In the genomic region with DNA sequence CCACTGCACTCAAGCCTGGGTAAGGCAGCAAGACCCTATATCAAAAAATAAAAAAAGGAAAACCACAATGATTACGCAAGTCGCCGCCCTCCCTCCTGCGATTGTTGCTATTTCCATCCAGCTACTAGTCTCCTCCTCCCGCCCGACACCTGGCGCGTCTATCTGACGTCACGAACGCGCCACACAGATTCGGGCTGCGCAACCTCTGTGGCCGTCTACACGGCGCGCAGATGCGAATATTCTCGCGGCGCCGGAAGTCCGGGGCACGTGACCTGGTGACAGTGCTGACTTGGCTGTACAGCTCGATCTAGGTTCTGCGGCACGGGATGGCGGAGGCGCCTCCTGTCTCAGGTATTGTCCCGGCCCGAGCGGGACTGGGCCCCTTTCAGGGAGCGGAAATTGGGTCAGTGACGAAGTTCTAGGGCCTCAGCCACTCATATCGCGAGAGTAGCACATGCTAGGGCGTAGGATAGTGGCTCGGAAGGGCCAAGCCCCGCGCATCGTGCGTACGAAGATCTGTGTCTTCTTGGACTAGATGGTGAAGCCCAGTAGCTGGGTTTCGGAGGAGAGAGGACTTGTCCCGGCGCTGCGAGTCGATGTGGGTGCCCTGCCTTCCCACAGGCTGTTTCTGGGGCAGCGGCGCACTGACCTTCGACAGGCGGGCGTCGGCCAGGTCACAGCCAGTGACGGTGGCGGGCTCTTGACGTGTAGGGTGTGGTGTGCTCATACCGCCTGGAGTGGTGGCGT, we compare ENCODE assay signal across 1 cellular context.
TF ChIP-seq lines count a peak whose summit lies in the region.

A gene (plus strand): TSS at position 270 of the 747 bp plus-strand sequence. CDS start 57 bp downstream, at position 327.

TF ChIP-seq in K562, 482 proteins besides CTCF, POLR2A, EP300 and RAD21 (continued from another document and continues in another):
- TF ChIP-seq, protein P1, sequence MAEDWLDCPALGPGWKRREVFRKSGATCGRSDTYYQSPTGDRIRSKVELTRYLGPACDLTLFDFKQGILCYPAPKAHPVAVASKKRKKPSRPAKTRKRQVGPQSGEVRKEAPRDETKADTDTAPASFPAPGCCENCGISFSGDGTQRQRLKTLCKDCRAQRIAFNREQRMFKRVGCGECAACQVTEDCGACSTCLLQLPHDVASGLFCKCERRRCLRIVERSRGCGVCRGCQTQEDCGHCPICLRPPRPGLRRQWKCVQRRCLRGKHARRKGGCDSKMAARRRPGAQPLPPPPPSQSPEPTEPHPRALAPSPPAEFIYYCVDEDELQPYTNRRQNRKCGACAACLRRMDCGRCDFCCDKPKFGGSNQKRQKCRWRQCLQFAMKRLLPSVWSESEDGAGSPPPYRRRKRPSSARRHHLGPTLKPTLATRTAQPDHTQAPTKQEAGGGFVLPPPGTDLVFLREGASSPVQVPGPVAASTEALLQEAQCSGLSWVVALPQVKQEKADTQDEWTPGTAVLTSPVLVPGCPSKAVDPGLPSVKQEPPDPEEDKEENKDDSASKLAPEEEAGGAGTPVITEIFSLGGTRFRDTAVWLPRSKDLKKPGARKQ (CRISPR knock-in tag; IDR thresholded peaks at IDR 0.05): no peak
- TF ChIP-seq, protein P2, sequence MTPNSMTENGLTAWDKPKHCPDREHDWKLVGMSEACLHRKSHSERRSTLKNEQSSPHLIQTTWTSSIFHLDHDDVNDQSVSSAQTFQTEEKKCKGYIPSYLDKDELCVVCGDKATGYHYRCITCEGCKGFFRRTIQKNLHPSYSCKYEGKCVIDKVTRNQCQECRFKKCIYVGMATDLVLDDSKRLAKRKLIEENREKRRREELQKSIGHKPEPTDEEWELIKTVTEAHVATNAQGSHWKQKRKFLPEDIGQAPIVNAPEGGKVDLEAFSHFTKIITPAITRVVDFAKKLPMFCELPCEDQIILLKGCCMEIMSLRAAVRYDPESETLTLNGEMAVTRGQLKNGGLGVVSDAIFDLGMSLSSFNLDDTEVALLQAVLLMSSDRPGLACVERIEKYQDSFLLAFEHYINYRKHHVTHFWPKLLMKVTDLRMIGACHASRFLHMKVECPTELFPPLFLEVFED (CRISPR knock-in tag; conservative IDR thresholded peaks at IDR 0.05): no peak
- TF ChIP-seq, protein P3, sequence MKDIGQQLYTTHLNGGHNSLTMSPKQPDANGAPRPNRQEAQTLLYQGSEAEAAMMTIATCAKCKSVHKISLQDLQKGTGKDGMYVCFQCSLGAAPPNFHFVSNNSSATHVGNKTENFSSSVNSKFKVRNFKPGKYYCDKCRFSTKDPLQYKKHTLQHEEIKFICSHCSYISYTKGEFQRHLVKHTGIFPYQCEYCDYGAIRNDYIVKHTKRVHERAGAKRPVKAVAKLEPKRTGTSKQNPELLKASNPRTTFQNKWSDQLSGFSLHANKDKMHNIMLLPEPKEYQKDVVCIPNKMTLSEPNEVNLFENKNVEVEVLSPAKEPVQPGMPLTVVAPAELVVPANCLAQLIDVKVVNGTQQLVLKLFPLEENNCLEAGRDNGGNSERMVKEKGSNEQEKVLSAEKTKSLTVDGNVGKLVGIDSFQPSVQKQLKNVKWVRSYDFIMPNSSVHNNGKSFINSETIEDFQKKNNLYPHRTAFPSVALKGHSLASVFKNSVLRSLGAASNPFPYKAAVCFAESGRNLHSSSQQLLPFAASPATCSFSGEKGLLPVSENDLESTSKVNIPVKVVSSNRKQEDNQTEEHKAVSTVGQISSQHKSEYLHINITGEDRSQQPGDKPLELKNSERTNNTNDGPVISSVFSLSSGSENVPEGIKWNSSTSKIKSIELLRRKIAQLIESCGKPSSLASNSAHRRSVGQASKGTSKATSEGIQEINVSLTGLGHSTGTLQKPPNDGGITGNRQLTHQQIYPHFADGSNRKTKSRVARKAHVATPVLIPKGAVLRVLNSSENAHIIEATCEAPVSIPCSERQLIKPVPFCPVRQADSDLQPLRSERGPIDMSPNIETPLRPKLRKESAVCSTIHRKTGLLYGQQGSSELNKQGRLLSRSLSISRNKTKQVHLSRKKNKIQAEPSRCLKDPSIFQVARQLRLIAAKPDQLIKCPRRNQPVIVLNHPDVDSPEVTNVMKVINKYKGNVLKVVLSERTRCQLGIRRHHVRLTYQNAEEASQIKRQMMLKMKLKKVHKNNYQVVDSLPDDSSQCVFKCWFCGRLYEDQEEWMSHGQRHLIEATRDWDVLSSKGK (CRISPR knock-in tag; IDR thresholded peaks at IDR 0.05): no peak
- TF ChIP-seq RBM34 (IDR thresholded peaks at IDR 0.05; ENCODE audit: borderline replicate concordance, insufficient read depth, low read length) (no peak), KLF10 (CRISPR knock-in tag; IDR thresholded peaks at IDR 0.05) (no peak), RBM17 (IDR thresholded peaks at IDR 0.05; ENCODE audit: borderline replicate concordance, low read depth, low read length) (no peak), ARID1B (IDR thresholded peaks at IDR 0.05) (no peak; the same call in 1 of the 2 replicates), PURB (CRISPR knock-in tag; IDR thresholded peaks at IDR 0.05; ENCODE audit: low read depth) (no peak), PHB2 (IDR thresholded peaks at IDR 0.05; ENCODE audit: low read depth) (no peak), KLF13 (tag; IDR thresholded peaks at IDR 0.05; ENCODE audit: borderline replicate concordance, low read depth) (no peak), FOXA1 (IDR thresholded peaks at IDR 0.05; ENCODE audit: borderline replicate concordance) (no peak), XRCC5 (IDR thresholded peaks at IDR 0.05; ENCODE audit: low read depth, low read length) (no peak), HMG20A (CRISPR knock-in tag; conservative IDR thresholded peaks at IDR 0.05) (no peak), HMGN3 (IDR thresholded peaks at IDR 0.05; ENCODE audit: borderline replicate concordance, extremely low read depth, insufficient read length, low read depth, low read length) (peak; percentile 56), GTF2A2 (tag; IDR thresholded peaks at IDR 0.05) (no peak), ARNT (IDR thresholded peaks at IDR 0.05) (peak in 1 of 2 experiments; percentile 26; a peak in 2 of 4 replicates), NFXL1 (CRISPR knock-in tag; IDR thresholded peaks at IDR 0.05) (no peak), ZNF274 (IDR thresholded peaks at IDR 0.05; ENCODE audit: borderline replicate concordance, low read depth, low read length) (no peak), ZNF699 (CRISPR knock-in tag; IDR thresholded peaks at IDR 0.05; ENCODE audit: insufficient replicate concordance) (no peak), ETV6 (IDR thresholded peaks at IDR 0.05; ENCODE audit: borderline replicate concordance in 1 of 2, low read depth in 2 of 2, low read length in 1 of 2) (no peak), ETV6 (CRISPR knock-in tag; IDR thresholded peaks at IDR 0.05; ENCODE audit: borderline replicate concordance) (no peak), E2F3 (CRISPR knock-in tag; IDR thresholded peaks at IDR 0.05) (peak; percentile 9; the same call in 1 of the 2 replicates), ZNF57 (CRISPR knock-in tag; IDR thresholded peaks at IDR 0.05) (no peak), FUS (optimal IDR thresholded peaks at IDR 0.05; ENCODE audit: low read depth, low read length) (no peak), SOX6 (IDR thresholded peaks at IDR 0.05) (peak; percentile 56; the same call in 1 of the 2 replicates), IFI16 (CRISPR knock-in tag; IDR thresholded peaks at IDR 0.05) (no peak), ZNF695 (CRISPR knock-in tag; IDR thresholded peaks at IDR 0.05) (no peak), MIER1 (IDR thresholded peaks at IDR 0.05; ENCODE audit: low read depth) (no peak), L3MBTL2 (IDR thresholded peaks at IDR 0.05) (peak; percentile 96), BMI1 (IDR thresholded peaks at IDR 0.05; ENCODE audit: low read length) (no peak), KHSRP (IDR thresholded peaks at IDR 0.05) (peak; percentile 94), ZC3H8 (IDR thresholded peaks at IDR 0.05) (no peak), CBFB (CRISPR knock-in tag; IDR thresholded peaks at IDR 0.05) (no peak), CC2D1A (IDR thresholded peaks at IDR 0.05) (no peak; the same call in 1 of the 2 replicates), MCM3 (IDR thresholded peaks at IDR 0.05) (no peak), SRSF1 (IDR thresholded peaks at IDR 0.05; ENCODE audit: low read depth, low read length) (no peak), HDAC1 (IDR thresholded peaks at IDR 0.05) (peak in 1 of 2 experiments; percentile 91; a peak in 2 of 4 replicates), NR4A1 (CRISPR knock-in tag; IDR thresholded peaks at IDR 0.05) (no peak), NR4A1 (tag; IDR thresholded peaks at IDR 0.05) (no peak), FOXM1 (IDR thresholded peaks at IDR 0.05; ENCODE audit: low read depth) (no peak), FOXM1 (CRISPR knock-in tag; IDR thresholded peaks at IDR 0.05; ENCODE audit: low read depth) (no peak), POLR2G (IDR thresholded peaks at IDR 0.05; ENCODE audit: low read depth, low read length) (peak; percentile 96), TSC22D4 (tag; IDR thresholded peaks at IDR 0.05) (no peak), ZNF696 (CRISPR knock-in tag; conservative IDR thresholded peaks at IDR 0.05) (no peak), CBX5 (IDR thresholded peaks at IDR 0.05; ENCODE audit: borderline replicate concordance, low read depth) (no peak), NFYB (IDR thresholded peaks at IDR 0.05; ENCODE audit: extremely low read depth, insufficient read length) (no peak), MCM5 (IDR thresholded peaks at IDR 0.05; ENCODE audit: low read depth) (no peak), NFATC3 (IDR thresholded peaks at IDR 0.05) (no peak), ZNF507 (tag; conservative IDR thresholded peaks at IDR 0.05) (no peak)
- TF ChIP-seq, protein P4, sequence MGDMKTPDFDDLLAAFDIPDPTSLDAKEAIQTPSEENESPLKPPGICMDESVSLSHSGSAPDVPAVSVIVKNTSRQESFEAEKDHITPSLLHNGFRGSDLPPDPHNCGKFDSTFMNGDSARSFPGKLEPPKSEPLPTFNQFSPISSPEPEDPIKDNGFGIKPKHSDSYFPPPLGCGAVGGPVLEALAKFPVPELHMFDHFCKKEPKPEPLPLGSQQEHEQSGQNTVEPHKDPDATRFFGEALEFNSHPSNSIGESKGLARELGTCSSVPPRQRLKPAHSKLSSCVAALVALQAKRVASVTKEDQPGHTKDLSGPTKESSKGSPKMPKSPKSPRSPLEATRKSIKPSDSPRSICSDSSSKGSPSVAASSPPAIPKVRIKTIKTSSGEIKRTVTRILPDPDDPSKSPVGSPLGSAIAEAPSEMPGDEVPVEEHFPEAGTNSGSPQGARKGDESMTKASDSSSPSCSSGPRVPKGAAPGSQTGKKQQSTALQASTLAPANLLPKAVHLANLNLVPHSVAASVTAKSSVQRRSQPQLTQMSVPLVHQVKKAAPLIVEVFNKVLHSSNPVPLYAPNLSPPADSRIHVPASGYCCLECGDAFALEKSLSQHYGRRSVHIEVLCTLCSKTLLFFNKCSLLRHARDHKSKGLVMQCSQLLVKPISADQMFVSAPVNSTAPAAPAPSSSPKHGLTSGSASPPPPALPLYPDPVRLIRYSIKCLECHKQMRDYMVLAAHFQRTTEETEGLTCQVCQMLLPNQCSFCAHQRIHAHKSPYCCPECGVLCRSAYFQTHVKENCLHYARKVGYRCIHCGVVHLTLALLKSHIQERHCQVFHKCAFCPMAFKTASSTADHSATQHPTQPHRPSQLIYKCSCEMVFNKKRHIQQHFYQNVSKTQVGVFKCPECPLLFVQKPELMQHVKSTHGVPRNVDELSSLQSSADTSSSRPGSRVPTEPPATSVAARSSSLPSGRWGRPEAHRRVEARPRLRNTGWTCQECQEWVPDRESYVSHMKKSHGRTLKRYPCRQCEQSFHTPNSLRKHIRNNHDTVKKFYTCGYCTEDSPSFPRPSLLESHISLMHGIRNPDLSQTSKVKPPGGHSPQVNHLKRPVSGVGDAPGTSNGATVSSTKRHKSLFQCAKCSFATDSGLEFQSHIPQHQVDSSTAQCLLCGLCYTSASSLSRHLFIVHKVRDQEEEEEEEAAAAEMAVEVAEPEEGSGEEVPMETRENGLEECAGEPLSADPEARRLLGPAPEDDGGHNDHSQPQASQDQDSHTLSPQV (IDR thresholded peaks at IDR 0.05): peak; percentile 71
- TF ChIP-seq, protein P5, sequence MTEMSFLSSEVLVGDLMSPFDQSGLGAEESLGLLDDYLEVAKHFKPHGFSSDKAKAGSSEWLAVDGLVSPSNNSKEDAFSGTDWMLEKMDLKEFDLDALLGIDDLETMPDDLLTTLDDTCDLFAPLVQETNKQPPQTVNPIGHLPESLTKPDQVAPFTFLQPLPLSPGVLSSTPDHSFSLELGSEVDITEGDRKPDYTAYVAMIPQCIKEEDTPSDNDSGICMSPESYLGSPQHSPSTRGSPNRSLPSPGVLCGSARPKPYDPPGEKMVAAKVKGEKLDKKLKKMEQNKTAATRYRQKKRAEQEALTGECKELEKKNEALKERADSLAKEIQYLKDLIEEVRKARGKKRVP (CRISPR knock-in tag; IDR thresholded peaks at IDR 0.05): no peak
- TF ChIP-seq, protein P6, sequence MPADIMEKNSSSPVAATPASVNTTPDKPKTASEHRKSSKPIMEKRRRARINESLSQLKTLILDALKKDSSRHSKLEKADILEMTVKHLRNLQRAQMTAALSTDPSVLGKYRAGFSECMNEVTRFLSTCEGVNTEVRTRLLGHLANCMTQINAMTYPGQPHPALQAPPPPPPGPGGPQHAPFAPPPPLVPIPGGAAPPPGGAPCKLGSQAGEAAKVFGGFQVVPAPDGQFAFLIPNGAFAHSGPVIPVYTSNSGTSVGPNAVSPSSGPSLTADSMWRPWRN (IDR thresholded peaks at IDR 0.05; ENCODE audit: low read depth): no peak
- TF ChIP-seq, protein P7, sequence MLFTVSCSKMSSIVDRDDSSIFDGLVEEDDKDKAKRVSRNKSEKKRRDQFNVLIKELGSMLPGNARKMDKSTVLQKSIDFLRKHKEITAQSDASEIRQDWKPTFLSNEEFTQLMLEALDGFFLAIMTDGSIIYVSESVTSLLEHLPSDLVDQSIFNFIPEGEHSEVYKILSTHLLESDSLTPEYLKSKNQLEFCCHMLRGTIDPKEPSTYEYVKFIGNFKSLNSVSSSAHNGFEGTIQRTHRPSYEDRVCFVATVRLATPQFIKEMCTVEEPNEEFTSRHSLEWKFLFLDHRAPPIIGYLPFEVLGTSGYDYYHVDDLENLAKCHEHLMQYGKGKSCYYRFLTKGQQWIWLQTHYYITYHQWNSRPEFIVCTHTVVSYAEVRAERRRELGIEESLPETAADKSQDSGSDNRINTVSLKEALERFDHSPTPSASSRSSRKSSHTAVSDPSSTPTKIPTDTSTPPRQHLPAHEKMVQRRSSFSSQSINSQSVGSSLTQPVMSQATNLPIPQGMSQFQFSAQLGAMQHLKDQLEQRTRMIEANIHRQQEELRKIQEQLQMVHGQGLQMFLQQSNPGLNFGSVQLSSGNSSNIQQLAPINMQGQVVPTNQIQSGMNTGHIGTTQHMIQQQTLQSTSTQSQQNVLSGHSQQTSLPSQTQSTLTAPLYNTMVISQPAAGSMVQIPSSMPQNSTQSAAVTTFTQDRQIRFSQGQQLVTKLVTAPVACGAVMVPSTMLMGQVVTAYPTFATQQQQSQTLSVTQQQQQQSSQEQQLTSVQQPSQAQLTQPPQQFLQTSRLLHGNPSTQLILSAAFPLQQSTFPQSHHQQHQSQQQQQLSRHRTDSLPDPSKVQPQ (CRISPR knock-in tag; IDR thresholded peaks at IDR 0.05; ENCODE audit: borderline replicate concordance): no peak
